8 cellular contexts compared by ENCODE assay signal in genomic region chr1:151934048-151934493, GRCh38. TPM values are rescaled to one million over a fixed set of nuclear protein-coding genes. Genes with fewer than 3 reads are reported as not detected.
DNase-seq lines count a peak whose midpoint lies in the region; ATAC-seq and TF ChIP-seq lines count a peak whose summit lies in the region.

No MANE protein-coding gene starts in this region.

- no peaks in the 10 kb centered on the region for H3K27me3 ChIP-seq in breast epithelium

- H3K9me3 ChIP-seq in breast epithelium = no peaks in the 10 kb centered on the region

- TF ChIP-seq CTCF in breast epithelium (IDR thresholded peaks at IDR 0.05) = peak in 2 of 3 donors; percentile 85

- intact Hi-C loops in breast epithelium (cut with DNase I; ENCODE audit: low total_unique reads) = no loop called here

- peak; percentile 64 for DNase-seq in NCI-H510A treated with DMSO at 0.1 percent for 48 hours (lab: John Stamatoyannopoulos, UW)
- DNase-seq in NCI-H510A (lab: John Stamatoyannopoulos, UW) = no peak
- peak; percentile 46 for DNase-seq in NCI-H1105 (lab: John Stamatoyannopoulos, UW)
- peak; percentile 85 for DNase-seq in SKM-1 treated with dmso at 0.1 percent for 144 hours (lab: John Stamatoyannopoulos, UW; ENCODE audit: unreplicated experiment)
- no peak for DNase-seq in breast epithelium (ENCODE audit: low spot score in 2 of 2)
- peak; percentile 71 for DNase-seq in islet precursor cell
- DNase-seq in stimulated activated CD4-positive, alpha-beta T cell treated with anti-CD3 and anti-CD28 coated beads, Interleukin-1b, Interleukin-23, amount 100 ng/mL, for 48 hours = peak; percentile 30

- no peak for TF ChIP-seq POLR2A in breast epithelium (IDR thresholded peaks at IDR 0.05)

- no peak for ATAC-seq in HG03280 (IDR thresholded peaks at IDR 0.05; ENCODE audit: unreplicated experiment)

- H3K4me1 ChIP-seq in breast epithelium = no peaks in the 10 kb centered on the region

- H3K27ac ChIP-seq in breast epithelium = no peak overlapping the region

- no peak overlapping the region for H3K4me3 ChIP-seq in breast epithelium

- H3K36me3 ChIP-seq in breast epithelium = no peaks in the 10 kb centered on the region

RNA-seq across cellular contexts. Expression of gene THEM4, which starts 24.8 kb away (rescaled TPM):
- 10 to 100 TPM; 21.6 to 23.7 (median 22.2) TPM for total RNA-seq in breast epithelium

RNA-seq across cellular contexts. Expression of gene S100A10, which starts 59.6 kb away (rescaled TPM):
- 100 to 1,000 TPM in 1 of 3 donors, 10 to 100 TPM in 2; 70.4 to 156 (median 84.9) TPM for total RNA-seq in breast epithelium

Comparison
In these comparisons a context has a peak if more than half of its experiments do, and no peak if none do; other contexts are left out.
1. DNase-seq: peak in NCI-H510A treated with DMSO at 0.1 percent for 48 hours (single experiment), NCI-H1105 (single experiment), SKM-1 treated with dmso at 0.1 percent for 144 hours (single experiment), islet precursor cell (single experiment) and stimulated activated CD4-positive, alpha-beta T cell treated with anti-CD3 and anti-CD28 coated beads, Interleukin-1b, Interleukin-23, amount 100 ng/mL, for 48 hours (single experiment); none in NCI-H510A (single experiment) and breast epithelium (0 of 2).